In the genomic region with DNA sequence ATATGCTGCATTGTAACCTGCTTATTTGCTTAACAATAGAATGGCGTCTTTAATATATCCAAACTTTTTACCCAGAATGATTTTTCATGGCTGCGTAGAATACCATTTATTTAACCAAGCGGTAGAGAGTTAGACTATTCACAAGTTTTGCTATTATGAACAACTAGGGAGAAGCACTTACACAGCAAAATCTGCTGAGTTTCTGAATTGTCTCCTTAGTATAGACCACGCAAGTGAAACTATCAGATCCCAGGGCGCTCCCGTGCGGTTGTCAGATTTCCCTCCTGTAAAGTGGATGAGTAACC, we compare ENCODE assay signal across 8 cellular contexts. TPM values are rescaled to one million over a fixed set of nuclear protein-coding genes. Genes with fewer than 3 reads are reported as not detected.
DNase-seq lines count a peak whose midpoint lies in the region; ATAC-seq and TF ChIP-seq lines count a peak whose summit lies in the region.

No MANE protein-coding gene starts in this region.

- H3K9ac ChIP-seq in mesendoderm (ENCODE audit: low read length): no peak overlapping the region

- no peak for ATAC-seq in GM23338

- H3K79me2 ChIP-seq in GM23338 (replicated peaks; ENCODE audit: insufficient read depth): no peaks in the 10 kb centered on the region
- no peaks in the 10 kb centered on the region for H3K79me2 ChIP-seq in mesendoderm (ENCODE audit: control insufficient read depth, insufficient read depth, low read length)

- H3K27ac ChIP-seq in GM23338 (ENCODE audit: low read depth): no peak overlapping the region
- H3K27ac ChIP-seq in mesendoderm (ENCODE audit: low read depth, low read length): no peak overlapping the region

- H3K18ac ChIP-seq in mesendoderm (ENCODE audit: low read length): no peak overlapping the region

- no peaks in the 10 kb centered on the region for H4K20me1 ChIP-seq in GM23338 (replicated peaks; ENCODE audit: insufficient read depth)

- no peaks in the 10 kb centered on the region for H3K79me1 ChIP-seq in mesendoderm (ENCODE audit: low read length)

- H3K27me3 ChIP-seq in GM23338 (ENCODE audit: insufficient read depth) (peaks cover 15% of the 10 kb centered on the region), mesendoderm (ENCODE audit: insufficient read depth, low read length, poor library complexity) (no peaks in the 10 kb centered on the region)

- H3K9me3 Mint-ChIP-seq in GM23338: no peaks in the 10 kb centered on the region

- no peak overlapping the region for H2AK5ac ChIP-seq in mesendoderm (ENCODE audit: low read length)

- 0 out of 4 replicates have a peak, but pooled peaks of 1 of the 2 experiments have one; percentile 5 for TF ChIP-seq CTCF in GM23338 (conservative IDR thresholded peaks at IDR 0.05; ENCODE audit: low read depth in 2 of 2)
- no peak for TF ChIP-seq CTCF in epithelial cell of proximal tubule (conservative IDR thresholded peaks at IDR 0.05; ENCODE audit: low read depth, low read length)

- H3K56ac ChIP-seq in mesendoderm (ENCODE audit: low read length): no peak overlapping the region

- no peak overlapping the region for H4K8ac ChIP-seq in mesendoderm (ENCODE audit: low read depth, low read length)

- H3F3A ChIP-seq in GM23338 (replicated peaks; ENCODE audit: low read depth): no peaks in the 10 kb centered on the region

- no peaks in the 10 kb centered on the region for H3K4me1 ChIP-seq in GM23338 (ENCODE audit: insufficient read depth)
- no peaks in the 10 kb centered on the region for H3K4me1 ChIP-seq in mesendoderm (ENCODE audit: control insufficient read depth, low read depth, low read length)

- no peaks in the 10 kb centered on the region for H3K36me3 Mint-ChIP-seq in GM23338 (ENCODE audit: low read depth)

- no peak overlapping the region for H3K4ac ChIP-seq in mesendoderm (ENCODE audit: low read depth, low read length)

- no peak overlapping the region for H2BK15ac ChIP-seq in mesendoderm (replicated peaks; ENCODE audit: low read depth)

- H4K5ac ChIP-seq in mesendoderm (ENCODE audit: low read length): no peak overlapping the region

- H3K36me3 ChIP-seq in GM23338 (ENCODE audit: insufficient read depth) (no peaks in the 10 kb centered on the region), mesendoderm (ENCODE audit: control insufficient read depth, insufficient read depth, low read length) (no peaks in the 10 kb centered on the region)

- H3K4me3 Mint-ChIP-seq in GM23338: peak overlapping the region; percentile 80

- H3K4me3 ChIP-seq in GM23338 (peak overlapping the region; percentile 77), epithelial cell of proximal tubule (ENCODE audit: low read depth, low read length) (peak overlapping the region; percentile 56), mesendoderm (ENCODE audit: low read length) (no peak overlapping the region)

- H2AFZ ChIP-seq in GM23338: peak overlapping the region; percentile 99

- no peaks in the 10 kb centered on the region for H3K9me2 ChIP-seq in GM23338 (ENCODE audit: insufficient read depth)

- no peak overlapping the region for H2BK120ac ChIP-seq in mesendoderm (ENCODE audit: low read depth, low read length)

- no peak overlapping the region for H3K23ac ChIP-seq in mesendoderm (ENCODE audit: low read length)

- H3K4me2 ChIP-seq in GM23338 (peak overlapping the region; percentile 87), mesendoderm (ENCODE audit: low read length) (no peak overlapping the region)

- DNase-seq in GM23338 (ENCODE audit: low spot score): no peak
- peak; percentile 57 for DNase-seq in RKO (ENCODE audit: low spot score)
- no peak for DNase-seq in epithelial cell of proximal tubule (ENCODE audit: low read depth)
- DNase-seq in retina: peak; percentile 9
- DNase-seq in NCI-H2029 (lab: John Stamatoyannopoulos, UW): no peak
- DNase-seq in activated CD4-positive, CD25-positive, alpha-beta regulatory T cell treated with anti-CD3 and anti-CD28 coated beads, Interleukin-2, amount 50 U/mL, for 72 hours: no peak
- no peak for DNase-seq in mesendoderm
- no peak for DNase-seq in NCI-H1105 treated with DMSO at 0.1 percent for 48 hours (lab: John Stamatoyannopoulos, UW)

- H2BK5ac ChIP-seq in mesendoderm (ENCODE audit: low read length): no peak overlapping the region

- H3K4me1 Mint-ChIP-seq in GM23338: peaks cover 15% of the 10 kb centered on the region; the same call in 2 of the 3 replicates

- peaks cover 7% of the 10 kb centered on the region for H3K27me3 Mint-ChIP-seq in GM23338 (ENCODE audit: insufficient read depth, low read depth, poor library complexity)

- no CpG with 5 or more reads among the region's 7 CpGs for WGBS in mesendoderm (ENCODE audit: extremely low coverage, insufficient coverage, low lambda C conversion rate)

- H3K27ac Mint-ChIP-seq in GM23338: no peak overlapping the region

TF ChIP-seq in GM23338, 12 proteins besides CTCF, POLR2A, EP300 and RAD21 (continues in another document):
- TF ChIP-seq ZNF331 (CRISPR knock-in tag; IDR thresholded peaks at IDR 0.05; ENCODE audit: low read depth): no peak
- no peak for TF ChIP-seq STAT1 (IDR thresholded peaks at IDR 0.05; ENCODE audit: unreplicated experiment)
- TF ChIP-seq ZNF114 (CRISPR knock-in tag; IDR thresholded peaks at IDR 0.05): no peak
- TF ChIP-seq, protein P1, sequence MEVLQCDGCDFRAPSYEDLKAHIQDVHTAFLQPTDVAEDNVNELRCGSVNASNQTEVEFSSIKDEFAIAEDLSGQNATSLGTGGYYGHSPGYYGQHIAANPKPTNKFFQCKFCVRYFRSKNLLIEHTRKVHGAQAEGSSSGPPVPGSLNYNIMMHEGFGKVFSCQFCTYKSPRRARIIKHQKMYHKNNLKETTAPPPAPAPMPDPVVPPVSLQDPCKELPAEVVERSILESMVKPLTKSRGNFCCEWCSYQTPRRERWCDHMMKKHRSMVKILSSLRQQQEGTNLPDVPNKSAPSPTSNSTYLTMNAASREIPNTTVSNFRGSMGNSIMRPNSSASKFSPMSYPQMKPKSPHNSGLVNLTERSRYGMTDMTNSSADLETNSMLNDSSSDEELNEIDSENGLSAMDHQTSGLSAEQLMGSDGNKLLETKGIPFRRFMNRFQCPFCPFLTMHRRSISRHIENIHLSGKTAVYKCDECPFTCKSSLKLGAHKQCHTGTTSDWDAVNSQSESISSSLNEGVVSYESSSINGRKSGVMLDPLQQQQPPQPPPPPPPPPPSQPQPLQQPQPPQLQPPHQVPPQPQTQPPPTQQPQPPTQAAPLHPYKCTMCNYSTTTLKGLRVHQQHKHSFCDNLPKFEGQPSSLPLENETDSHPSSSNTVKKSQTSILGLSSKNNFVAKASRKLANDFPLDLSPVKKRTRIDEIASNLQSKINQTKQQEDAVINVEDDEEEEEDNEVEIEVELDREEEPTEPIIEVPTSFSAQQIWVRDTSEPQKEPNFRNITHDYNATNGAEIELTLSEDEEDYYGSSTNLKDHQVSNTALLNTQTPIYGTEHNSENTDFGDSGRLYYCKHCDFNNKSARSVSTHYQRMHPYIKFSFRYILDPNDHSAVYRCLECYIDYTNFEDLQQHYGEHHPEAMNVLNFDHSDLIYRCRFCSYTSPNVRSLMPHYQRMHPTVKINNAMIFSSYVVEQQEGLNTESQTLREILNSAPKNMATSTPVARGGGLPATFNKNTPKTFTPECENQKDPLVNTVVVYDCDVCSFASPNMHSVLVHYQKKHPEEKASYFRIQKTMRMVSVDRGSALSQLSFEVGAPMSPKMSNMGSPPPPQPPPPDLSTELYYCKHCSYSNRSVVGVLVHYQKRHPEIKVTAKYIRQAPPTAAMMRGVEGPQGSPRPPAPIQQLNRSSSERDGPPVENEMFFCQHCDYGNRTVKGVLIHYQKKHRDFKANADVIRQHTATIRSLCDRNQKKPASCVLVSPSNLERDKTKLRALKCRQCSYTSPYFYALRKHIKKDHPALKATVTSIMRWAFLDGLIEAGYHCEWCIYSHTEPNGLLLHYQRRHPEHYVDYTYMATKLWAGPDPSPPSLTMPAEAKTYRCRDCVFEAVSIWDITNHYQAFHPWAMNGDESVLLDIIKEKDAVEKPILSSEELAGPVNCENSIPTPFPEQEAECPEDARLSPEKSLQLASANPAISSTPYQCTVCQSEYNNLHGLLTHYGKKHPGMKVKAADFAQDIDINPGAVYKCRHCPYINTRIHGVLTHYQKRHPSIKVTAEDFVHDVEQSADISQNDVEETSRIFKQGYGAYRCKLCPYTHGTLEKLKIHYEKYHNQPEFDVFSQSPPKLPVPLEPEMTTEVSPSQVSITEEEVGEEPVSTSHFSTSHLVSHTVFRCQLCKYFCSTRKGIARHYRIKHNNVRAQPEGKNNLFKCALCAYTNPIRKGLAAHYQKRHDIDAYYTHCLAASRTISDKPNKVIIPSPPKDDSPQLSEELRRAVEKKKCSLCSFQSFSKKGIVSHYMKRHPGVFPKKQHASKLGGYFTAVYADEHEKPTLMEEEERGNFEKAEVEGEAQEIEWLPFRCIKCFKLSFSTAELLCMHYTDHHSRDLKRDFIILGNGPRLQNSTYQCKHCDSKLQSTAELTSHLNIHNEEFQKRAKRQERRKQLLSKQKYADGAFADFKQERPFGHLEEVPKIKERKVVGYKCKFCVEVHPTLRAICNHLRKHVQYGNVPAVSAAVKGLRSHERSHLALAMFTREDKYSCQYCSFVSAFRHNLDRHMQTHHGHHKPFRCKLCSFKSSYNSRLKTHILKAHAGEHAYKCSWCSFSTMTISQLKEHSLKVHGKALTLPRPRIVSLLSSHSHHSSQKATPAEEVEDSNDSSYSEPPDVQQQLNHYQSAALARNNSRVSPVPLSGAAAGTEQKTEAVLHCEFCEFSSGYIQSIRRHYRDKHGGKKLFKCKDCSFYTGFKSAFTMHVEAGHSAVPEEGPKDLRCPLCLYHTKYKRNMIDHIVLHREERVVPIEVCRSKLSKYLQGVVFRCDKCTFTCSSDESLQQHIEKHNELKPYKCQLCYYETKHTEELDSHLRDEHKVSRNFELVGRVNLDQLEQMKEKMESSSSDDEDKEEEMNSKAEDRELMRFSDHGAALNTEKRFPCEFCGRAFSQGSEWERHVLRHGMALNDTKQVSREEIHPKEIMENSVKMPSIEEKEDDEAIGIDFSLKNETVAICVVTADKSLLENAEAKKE (CRISPR knock-in tag; IDR thresholded peaks at IDR 0.05): no peak

RNA-seq across cellular contexts. Expression of a gene that starts 12.6 kb away (rescaled TPM):
- 57.0 and 57.3 TPM in 2 replicates for total RNA-seq in GM23338 (2014; rRNA removed; shearing (Covaris generic))
- polyA plus RNA-seq in GM23338 (2016; fragmentation: Nextera tagmentation; extraction: Ambion mirVana): 21.5 and 25.0 TPM in 2 replicates
- 48.8 and 58.8 TPM in 2 replicates for total RNA-seq in epithelial cell of proximal tubule
- 40.2 TPM for polyA plus RNA-seq in mesendoderm (2013, experiment 1 of 2)
- 39.7 TPM for polyA plus RNA-seq in mesendoderm (2013, experiment 2 of 2)

Comparison
In these comparisons a context has a peak if more than half of its experiments do, and no peak if none do; other contexts are left out.
1. DNase-seq: peak in RKO (single experiment) and retina (single experiment); none in GM23338 (single experiment), epithelial cell of proximal tubule (single experiment), NCI-H2029 (single experiment), activated CD4-positive, CD25-positive, alpha-beta regulatory T cell treated with anti-CD3 and anti-CD28 coated beads, Interleukin-2, amount 50 U/mL, for 72 hours (single experiment), mesendoderm (single experiment) and NCI-H1105 treated with DMSO at 0.1 percent for 48 hours (single experiment).